In genomic region chr2:47272031-47272864, GRCh38 we compare ENCODE assay signal across 8 cellular contexts.
DNase-seq lines count a peak whose midpoint lies in the region; ATAC-seq, FAIRE-seq and TF ChIP-seq lines count a peak whose summit lies in the region.

No MANE protein-coding gene starts in this region.

- H3K27me3 ChIP-seq in H1 (replicated peaks in 1 of 4; ENCODE audit: control insufficient read depth in 3 of 4, extremely low read depth in 1 of 4, insufficient read depth in 3 of 4, low read length in 3 of 4), result no peaks in the 10 kb centered on the region; a peak in 1 of 7 replicates
- H3K27me3 ChIP-seq in mesenchymal stem cell (ENCODE audit: control insufficient read depth in 1 of 2, insufficient read depth in 1 of 2, low read length in 2 of 2), result no peaks in the 10 kb centered on the region

- H4K91ac ChIP-seq in H1 (replicated peaks; ENCODE audit: insufficient read length, low read length), result no peak overlapping the region
- peak overlapping the region; percentile 94 for H4K91ac ChIP-seq in mesenchymal stem cell (ENCODE audit: low read length)

- H3K4me1 ChIP-seq in H1 (replicated peaks in 1 of 4; ENCODE audit: control insufficient read depth in 3 of 4, insufficient read depth in 4 of 4, low read length in 3 of 4), result peaks cover 0 to 4% (median 0%) of the 10 kb centered on the region in 4 experiments; a peak in 4 of 7 replicates
- peaks cover 22% of the 10 kb centered on the region for H3K4me1 ChIP-seq in mesenchymal stem cell (ENCODE audit: control insufficient read depth, insufficient read depth, low read depth, low read length)

- no peak overlapping the region for H2AFZ ChIP-seq in H1 (ENCODE audit: low read length)
- no peak overlapping the region for H2AFZ ChIP-seq in mesenchymal stem cell (ENCODE audit: low read depth, low read length)

- H2BK15ac ChIP-seq in H1 (ENCODE audit: low read length), result peak overlapping the region; percentile 97; the same call in 1 of the 2 replicates
- H2BK15ac ChIP-seq in mesenchymal stem cell (ENCODE audit: low read depth, poor library complexity, severe bottlenecking), result peak overlapping the region; percentile 73

- no peak overlapping the region for H3K23ac ChIP-seq in H1 (ENCODE audit: insufficient read length)
- H3K23ac ChIP-seq in mesenchymal stem cell (ENCODE audit: low read length in 2 of 2), result peak overlapping the region in 1 of 2 experiments; percentile 11

- H3K79me1 ChIP-seq in H1 (ENCODE audit: low read depth, low read length) (no peaks in the 10 kb centered on the region), mesenchymal stem cell (replicated peaks; ENCODE audit: low read length, poor library complexity, severe bottlenecking) (peaks cover 7% of the 10 kb centered on the region)

- H3K14ac ChIP-seq in H1 (ENCODE audit: insufficient read length) (no peak overlapping the region), mesenchymal stem cell (ENCODE audit: low read length in 2 of 2) (peak overlapping the region in 1 of 2 experiments; percentile 13)

- H2BK5ac ChIP-seq in H1 (ENCODE audit: low read depth, low read length) (peak overlapping the region; percentile 85; the same call in 1 of the 2 replicates), mesenchymal stem cell (ENCODE audit: low read depth, low read length, poor library complexity, severe bottlenecking) (no peak overlapping the region)

- TF ChIP-seq EP300 in H1 (IDR thresholded peaks at IDR 0.05; ENCODE audit: borderline replicate concordance in 1 of 2, low read depth in 2 of 2, low read length in 2 of 2), result no peak

- 21% methylated on average over 42 of the region's 46 CpGs; no CpG with 5 or more reads in 1 of the 2 experiments for WGBS in H1 (ENCODE audit: extremely low coverage in 1 of 2, insufficient coverage in 1 of 2, insufficient read length in 1 of 2, insufficient replicate concordance in 2 of 2, low coverage in 1 of 2, low lambda C conversion rate in 2 of 2, missing lambda C conversion rate in 1 of 2), 2 experiments
- WGBS in mesenchymal stem cell, result 22% methylated on average over 30 of the region's 46 CpGs

- TF ChIP-seq RAD21 in H1 (IDR thresholded peaks at IDR 0.05 in 1 of 2, conservative IDR thresholded peaks at IDR 0.05 in 1 of 2; ENCODE audit: low read depth in 2 of 2, low read length in 2 of 2), result peak; percentile 84 to 85

- H3K9me3 ChIP-seq in H1 (ENCODE audit: insufficient read depth in 2 of 2, low read depth in 1 of 2, low read length in 1 of 2) (no peaks in the 10 kb centered on the region), mesenchymal stem cell (ENCODE audit: control insufficient read depth, low read length) (no peaks in the 10 kb centered on the region)

- H3K36me3 ChIP-seq in H1 (ENCODE audit: control insufficient read depth in 2 of 4, insufficient read depth in 4 of 4, low read length in 3 of 4) (no peaks in the 10 kb centered on the region), mesenchymal stem cell (ENCODE audit: control insufficient read depth in 1 of 2, insufficient read depth in 2 of 2, low read depth in 1 of 2, low read length in 2 of 2) (no peaks in the 10 kb centered on the region)

- ATAC-seq in HG03103 (IDR thresholded peaks at IDR 0.05; ENCODE audit: low read depth, unreplicated experiment), result peak; percentile 73

- no peak overlapping the region for H3K4ac ChIP-seq in H1 (replicated peaks; ENCODE audit: insufficient read length, low read depth, low read length)
- H3K4ac ChIP-seq in mesenchymal stem cell (ENCODE audit: low read depth in 1 of 2, low read length in 2 of 2), result peak overlapping the region in 1 of 2 experiments; percentile 70

- H3K4me3 ChIP-seq in H1 (ENCODE audit: extremely low read depth in 1 of 4, insufficient read depth in 2 of 4, low read depth in 3 of 4, low read length in 4 of 4), result peak overlapping the region in 3 of 4 experiments; percentile 3 to 56 (median 12); a peak in 3 of 8 replicates
- H3K4me3 ChIP-seq in mesenchymal stem cell (ENCODE audit: insufficient read depth in 1 of 2, low read depth in 1 of 2, low read length in 2 of 2), result peak overlapping the region in 1 of 2 experiments; percentile 67

- TF ChIP-seq CTCF in H1 (IDR thresholded peaks at IDR 0.05; ENCODE audit: control extremely low read depth in 1 of 3, insufficient read depth in 1 of 3, low read depth in 1 of 3, low read length in 3 of 3), result peak; percentile 87 to 97 (median 91)

- H3K56ac ChIP-seq in H1 (replicated peaks; ENCODE audit: insufficient read length, low read depth, low read length), result no peak overlapping the region

- H4K8ac ChIP-seq in H1 (ENCODE audit: extremely low read depth, insufficient read depth, low read length), result no peak overlapping the region; the same call in 1 of the 2 replicates
- H4K8ac ChIP-seq in mesenchymal stem cell (ENCODE audit: low read length), result peak overlapping the region; percentile 97

- H2BK120ac ChIP-seq in H1 (replicated peaks; ENCODE audit: low read depth, low read length) (no peak overlapping the region), mesenchymal stem cell (ENCODE audit: low read depth, low read length) (peak overlapping the region; percentile 90)

- no peak for TF ChIP-seq POLR2A in H1 (IDR thresholded peaks at IDR 0.05; ENCODE audit: control extremely low read depth in 1 of 2, low read depth in 2 of 2, low read length in 2 of 2)

- H3K27ac ChIP-seq in H1 (ENCODE audit: low read depth, low read length), result no peak overlapping the region
- no peak overlapping the region for H3K27ac ChIP-seq in mesenchymal stem cell (ENCODE audit: low read length, poor library complexity, severe bottlenecking)

- H4K5ac ChIP-seq in H1 (ENCODE audit: insufficient read length, low read depth, low read length), result no peak overlapping the region

- H3K4me2 ChIP-seq in H1 (ENCODE audit: insufficient read depth in 1 of 2, low read depth in 2 of 2, low read length in 2 of 2) (peak overlapping the region; percentile 6 to 60; a peak in 3 of 4 replicates), mesenchymal stem cell (ENCODE audit: low read length, poor library complexity, severe bottlenecking) (peak overlapping the region; percentile 26)

- H3K23me2 ChIP-seq in H1 (ENCODE audit: low read depth, low read length), result no peaks in the 10 kb centered on the region

- H2AK5ac ChIP-seq in H1 (ENCODE audit: low read depth, low read length) (no peak overlapping the region), mesenchymal stem cell (ENCODE audit: low read length, severe bottlenecking) (peak overlapping the region; percentile 87)

- H3K79me2 ChIP-seq in H1 (ENCODE audit: control insufficient read depth in 1 of 2, insufficient read depth in 2 of 2, low read length in 2 of 2), result no peaks in the 10 kb centered on the region

- H3K9ac ChIP-seq in H1 (replicated peaks in 1 of 4; ENCODE audit: extremely low read depth in 1 of 4, low read depth in 3 of 4, low read length in 3 of 4) (no peak overlapping the region), mesenchymal stem cell (ENCODE audit: low read length) (peak overlapping the region; percentile 64)

- no peak overlapping the region; the same call in 1 of the 2 replicates for H2BK20ac ChIP-seq in H1 (ENCODE audit: low read length)

- DNase-seq in NCI-H2196 (lab: John Stamatoyannopoulos, UW; ENCODE audit: unreplicated experiment), result peak; percentile 57
- DNase-seq in NCI-H2196 treated with DMSO at 0.1 percent for 48 hours (lab: John Stamatoyannopoulos, UW; ENCODE audit: unreplicated experiment), result no peak
- DNase-seq in NCI-H774 (lab: John Stamatoyannopoulos, UW), result peak; percentile 48
- DNase-seq in activated CD8-positive, alpha-beta memory T cell treated with anti-CD3 and anti-CD28 coated beads for 24 hours, result peak; percentile 85
- DNase-seq in H1 (ENCODE audit: low read depth in 1 of 2, low spot score in 2 of 2), result peak in 1 of 2 experiments; percentile 96
- peak; percentile 44 for DNase-seq in mesenchymal stem cell
- DNase-seq in stimulated activated CD8-positive, alpha-beta memory T cell treated with anti-CD3 and anti-CD28 coated beads, Interleukin-15, amount 100 ng/mL, for 1 hour (ENCODE audit: low read depth), result peak; percentile 12

- peak overlapping the region; percentile 71; the same call in 1 of the 2 replicates for H2BK12ac ChIP-seq in H1 (ENCODE audit: low read depth, low read length)
- peak overlapping the region; percentile 12 to 96 for H2BK12ac ChIP-seq in mesenchymal stem cell (ENCODE audit: low read length in 2 of 2)

- H3K18ac ChIP-seq in H1 (ENCODE audit: extremely low read depth, low read length), result peak overlapping the region; percentile 51
- H3K18ac ChIP-seq in mesenchymal stem cell (ENCODE audit: low read depth in 1 of 2, low read length in 2 of 2), result peak overlapping the region; percentile 87 to 89

- CTCF ChIA-PET in H1 (lab: Charles Lee; ENCODE audit: partially characterized antibody), result interaction anchor here (0.5 to 9.8 kb wide), 34 partner anchors 8 to 289 kb away, joined by 3 to 58 read pairs (median 4); partner anchors contain the start of gene MSH2

- H4K20me1 ChIP-seq in H1 (replicated peaks in 1 of 2; ENCODE audit: control insufficient read depth in 1 of 2, insufficient read depth in 2 of 2, low read length in 2 of 2), result no peaks in the 10 kb centered on the region

- no peak for FAIRE-seq in H1 (lab: Jason Lieb, UNC)

- POLR2A ChIA-PET in H1 (lab: Charles Lee; ENCODE audit: partially characterized antibody), result interaction anchor here (1.0 to 1.2 kb wide), 4 partner anchors 9 to 77 kb away, joined by 3 to 5 read pairs (median 3); no protein-coding TSS in a partner anchor

TF ChIP-seq in H1, 55 proteins besides CTCF, POLR2A, EP300 and RAD21 (continues in another document):
- no peak for TF ChIP-seq POLR2AphosphoS5 (IDR thresholded peaks at IDR 0.05; ENCODE audit: low read depth, low read length)
- TF ChIP-seq SP4 (IDR thresholded peaks at IDR 0.05; ENCODE audit: low read length), result no peak
- TF ChIP-seq NRF1 (IDR thresholded peaks at IDR 0.05; ENCODE audit: low read depth, low read length), result no peak; the same call in 1 of the 2 replicates
- no peak for TF ChIP-seq SIRT6 (IDR thresholded peaks at IDR 0.05; ENCODE audit: low read length)
